In the genomic region with DNA sequence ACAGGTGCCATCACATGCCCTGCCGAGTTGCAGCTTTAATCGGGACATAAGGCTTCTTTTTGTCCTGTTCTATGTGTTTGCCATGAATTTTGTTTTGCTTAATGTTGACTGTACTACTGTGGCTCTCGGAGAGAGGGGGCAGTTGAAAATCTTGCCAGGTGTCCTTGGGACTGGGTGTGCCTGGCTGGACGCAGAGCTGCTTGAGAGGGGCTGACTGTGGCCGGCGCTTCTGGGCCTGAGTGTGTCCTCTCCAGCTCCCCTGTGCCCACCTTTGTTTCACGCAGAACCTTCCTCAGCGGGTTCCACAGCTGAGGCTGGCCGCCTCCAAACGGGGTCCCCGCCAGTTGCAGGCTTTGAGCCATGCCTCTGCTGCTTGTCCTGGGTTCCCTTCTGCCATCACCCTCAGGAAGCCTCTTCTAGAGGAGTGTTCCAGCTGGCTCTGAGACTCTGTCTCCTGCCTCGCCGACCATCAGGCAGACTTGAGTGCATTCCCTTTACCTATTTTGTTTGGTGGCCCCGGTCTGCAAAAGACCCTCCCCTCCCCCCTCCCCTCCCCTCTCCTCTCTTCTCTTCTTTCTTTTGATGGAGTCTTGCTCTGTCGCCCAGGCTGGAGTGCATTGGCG, we compare ENCODE assay signal across 2 cellular contexts.
TF ChIP-seq lines count a peak whose summit lies in the region.

No MANE protein-coding gene starts in this region.

TF ChIP-seq in K562, 482 proteins besides CTCF, POLR2A, EP300 and RAD21:
- TF ChIP-seq PCBP1 (IDR thresholded peaks at IDR 0.05; ENCODE audit: low read depth, low read length, poor library complexity, severe bottlenecking) (peak; percentile 93), NFIC (IDR thresholded peaks at IDR 0.05) (no peak)
- TF ChIP-seq, protein P1, sequence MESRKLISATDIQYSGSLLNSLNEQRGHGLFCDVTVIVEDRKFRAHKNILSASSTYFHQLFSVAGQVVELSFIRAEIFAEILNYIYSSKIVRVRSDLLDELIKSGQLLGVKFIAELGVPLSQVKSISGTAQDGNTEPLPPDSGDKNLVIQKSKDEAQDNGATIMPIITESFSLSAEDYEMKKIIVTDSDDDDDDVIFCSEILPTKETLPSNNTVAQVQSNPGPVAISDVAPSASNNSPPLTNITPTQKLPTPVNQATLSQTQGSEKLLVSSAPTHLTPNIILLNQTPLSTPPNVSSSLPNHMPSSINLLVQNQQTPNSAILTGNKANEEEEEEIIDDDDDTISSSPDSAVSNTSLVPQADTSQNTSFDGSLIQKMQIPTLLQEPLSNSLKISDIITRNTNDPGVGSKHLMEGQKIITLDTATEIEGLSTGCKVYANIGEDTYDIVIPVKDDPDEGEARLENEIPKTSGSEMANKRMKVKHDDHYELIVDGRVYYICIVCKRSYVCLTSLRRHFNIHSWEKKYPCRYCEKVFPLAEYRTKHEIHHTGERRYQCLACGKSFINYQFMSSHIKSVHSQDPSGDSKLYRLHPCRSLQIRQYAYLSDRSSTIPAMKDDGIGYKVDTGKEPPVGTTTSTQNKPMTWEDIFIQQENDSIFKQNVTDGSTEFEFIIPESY (CRISPR knock-in tag; IDR thresholded peaks at IDR 0.05): peak; percentile 40; the same call in 1 of the 2 replicates

TF ChIP-seq in GM23338, 12 proteins besides CTCF, POLR2A, EP300 and RAD21:
- TF ChIP-seq CREB1 (CRISPR knock-in tag; IDR thresholded peaks at IDR 0.05; ENCODE audit: low read depth) (no peak), NANOG (IDR thresholded peaks at IDR 0.05; ENCODE audit: borderline replicate concordance) (no peak), STAT1 (IDR thresholded peaks at IDR 0.05; ENCODE audit: unreplicated experiment) (no peak), EZH2phosphoT487 (IDR thresholded peaks at IDR 0.05; ENCODE audit: unreplicated experiment) (no peak), POLR2AphosphoS5 (IDR thresholded peaks at IDR 0.05; ENCODE audit: low read depth) (no peak), EZH2 (IDR thresholded peaks at IDR 0.05; ENCODE audit: low read depth, unreplicated experiment) (no peak), ZNF331 (CRISPR knock-in tag; IDR thresholded peaks at IDR 0.05; ENCODE audit: low read depth) (no peak), JUNB (IDR thresholded peaks at IDR 0.05; ENCODE audit: unreplicated experiment) (no peak), ZNF114 (CRISPR knock-in tag; IDR thresholded peaks at IDR 0.05) (no peak)
- TF ChIP-seq, protein P2, sequence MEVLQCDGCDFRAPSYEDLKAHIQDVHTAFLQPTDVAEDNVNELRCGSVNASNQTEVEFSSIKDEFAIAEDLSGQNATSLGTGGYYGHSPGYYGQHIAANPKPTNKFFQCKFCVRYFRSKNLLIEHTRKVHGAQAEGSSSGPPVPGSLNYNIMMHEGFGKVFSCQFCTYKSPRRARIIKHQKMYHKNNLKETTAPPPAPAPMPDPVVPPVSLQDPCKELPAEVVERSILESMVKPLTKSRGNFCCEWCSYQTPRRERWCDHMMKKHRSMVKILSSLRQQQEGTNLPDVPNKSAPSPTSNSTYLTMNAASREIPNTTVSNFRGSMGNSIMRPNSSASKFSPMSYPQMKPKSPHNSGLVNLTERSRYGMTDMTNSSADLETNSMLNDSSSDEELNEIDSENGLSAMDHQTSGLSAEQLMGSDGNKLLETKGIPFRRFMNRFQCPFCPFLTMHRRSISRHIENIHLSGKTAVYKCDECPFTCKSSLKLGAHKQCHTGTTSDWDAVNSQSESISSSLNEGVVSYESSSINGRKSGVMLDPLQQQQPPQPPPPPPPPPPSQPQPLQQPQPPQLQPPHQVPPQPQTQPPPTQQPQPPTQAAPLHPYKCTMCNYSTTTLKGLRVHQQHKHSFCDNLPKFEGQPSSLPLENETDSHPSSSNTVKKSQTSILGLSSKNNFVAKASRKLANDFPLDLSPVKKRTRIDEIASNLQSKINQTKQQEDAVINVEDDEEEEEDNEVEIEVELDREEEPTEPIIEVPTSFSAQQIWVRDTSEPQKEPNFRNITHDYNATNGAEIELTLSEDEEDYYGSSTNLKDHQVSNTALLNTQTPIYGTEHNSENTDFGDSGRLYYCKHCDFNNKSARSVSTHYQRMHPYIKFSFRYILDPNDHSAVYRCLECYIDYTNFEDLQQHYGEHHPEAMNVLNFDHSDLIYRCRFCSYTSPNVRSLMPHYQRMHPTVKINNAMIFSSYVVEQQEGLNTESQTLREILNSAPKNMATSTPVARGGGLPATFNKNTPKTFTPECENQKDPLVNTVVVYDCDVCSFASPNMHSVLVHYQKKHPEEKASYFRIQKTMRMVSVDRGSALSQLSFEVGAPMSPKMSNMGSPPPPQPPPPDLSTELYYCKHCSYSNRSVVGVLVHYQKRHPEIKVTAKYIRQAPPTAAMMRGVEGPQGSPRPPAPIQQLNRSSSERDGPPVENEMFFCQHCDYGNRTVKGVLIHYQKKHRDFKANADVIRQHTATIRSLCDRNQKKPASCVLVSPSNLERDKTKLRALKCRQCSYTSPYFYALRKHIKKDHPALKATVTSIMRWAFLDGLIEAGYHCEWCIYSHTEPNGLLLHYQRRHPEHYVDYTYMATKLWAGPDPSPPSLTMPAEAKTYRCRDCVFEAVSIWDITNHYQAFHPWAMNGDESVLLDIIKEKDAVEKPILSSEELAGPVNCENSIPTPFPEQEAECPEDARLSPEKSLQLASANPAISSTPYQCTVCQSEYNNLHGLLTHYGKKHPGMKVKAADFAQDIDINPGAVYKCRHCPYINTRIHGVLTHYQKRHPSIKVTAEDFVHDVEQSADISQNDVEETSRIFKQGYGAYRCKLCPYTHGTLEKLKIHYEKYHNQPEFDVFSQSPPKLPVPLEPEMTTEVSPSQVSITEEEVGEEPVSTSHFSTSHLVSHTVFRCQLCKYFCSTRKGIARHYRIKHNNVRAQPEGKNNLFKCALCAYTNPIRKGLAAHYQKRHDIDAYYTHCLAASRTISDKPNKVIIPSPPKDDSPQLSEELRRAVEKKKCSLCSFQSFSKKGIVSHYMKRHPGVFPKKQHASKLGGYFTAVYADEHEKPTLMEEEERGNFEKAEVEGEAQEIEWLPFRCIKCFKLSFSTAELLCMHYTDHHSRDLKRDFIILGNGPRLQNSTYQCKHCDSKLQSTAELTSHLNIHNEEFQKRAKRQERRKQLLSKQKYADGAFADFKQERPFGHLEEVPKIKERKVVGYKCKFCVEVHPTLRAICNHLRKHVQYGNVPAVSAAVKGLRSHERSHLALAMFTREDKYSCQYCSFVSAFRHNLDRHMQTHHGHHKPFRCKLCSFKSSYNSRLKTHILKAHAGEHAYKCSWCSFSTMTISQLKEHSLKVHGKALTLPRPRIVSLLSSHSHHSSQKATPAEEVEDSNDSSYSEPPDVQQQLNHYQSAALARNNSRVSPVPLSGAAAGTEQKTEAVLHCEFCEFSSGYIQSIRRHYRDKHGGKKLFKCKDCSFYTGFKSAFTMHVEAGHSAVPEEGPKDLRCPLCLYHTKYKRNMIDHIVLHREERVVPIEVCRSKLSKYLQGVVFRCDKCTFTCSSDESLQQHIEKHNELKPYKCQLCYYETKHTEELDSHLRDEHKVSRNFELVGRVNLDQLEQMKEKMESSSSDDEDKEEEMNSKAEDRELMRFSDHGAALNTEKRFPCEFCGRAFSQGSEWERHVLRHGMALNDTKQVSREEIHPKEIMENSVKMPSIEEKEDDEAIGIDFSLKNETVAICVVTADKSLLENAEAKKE (CRISPR knock-in tag; IDR thresholded peaks at IDR 0.05): no peak
- TF ChIP-seq, protein P3, sequence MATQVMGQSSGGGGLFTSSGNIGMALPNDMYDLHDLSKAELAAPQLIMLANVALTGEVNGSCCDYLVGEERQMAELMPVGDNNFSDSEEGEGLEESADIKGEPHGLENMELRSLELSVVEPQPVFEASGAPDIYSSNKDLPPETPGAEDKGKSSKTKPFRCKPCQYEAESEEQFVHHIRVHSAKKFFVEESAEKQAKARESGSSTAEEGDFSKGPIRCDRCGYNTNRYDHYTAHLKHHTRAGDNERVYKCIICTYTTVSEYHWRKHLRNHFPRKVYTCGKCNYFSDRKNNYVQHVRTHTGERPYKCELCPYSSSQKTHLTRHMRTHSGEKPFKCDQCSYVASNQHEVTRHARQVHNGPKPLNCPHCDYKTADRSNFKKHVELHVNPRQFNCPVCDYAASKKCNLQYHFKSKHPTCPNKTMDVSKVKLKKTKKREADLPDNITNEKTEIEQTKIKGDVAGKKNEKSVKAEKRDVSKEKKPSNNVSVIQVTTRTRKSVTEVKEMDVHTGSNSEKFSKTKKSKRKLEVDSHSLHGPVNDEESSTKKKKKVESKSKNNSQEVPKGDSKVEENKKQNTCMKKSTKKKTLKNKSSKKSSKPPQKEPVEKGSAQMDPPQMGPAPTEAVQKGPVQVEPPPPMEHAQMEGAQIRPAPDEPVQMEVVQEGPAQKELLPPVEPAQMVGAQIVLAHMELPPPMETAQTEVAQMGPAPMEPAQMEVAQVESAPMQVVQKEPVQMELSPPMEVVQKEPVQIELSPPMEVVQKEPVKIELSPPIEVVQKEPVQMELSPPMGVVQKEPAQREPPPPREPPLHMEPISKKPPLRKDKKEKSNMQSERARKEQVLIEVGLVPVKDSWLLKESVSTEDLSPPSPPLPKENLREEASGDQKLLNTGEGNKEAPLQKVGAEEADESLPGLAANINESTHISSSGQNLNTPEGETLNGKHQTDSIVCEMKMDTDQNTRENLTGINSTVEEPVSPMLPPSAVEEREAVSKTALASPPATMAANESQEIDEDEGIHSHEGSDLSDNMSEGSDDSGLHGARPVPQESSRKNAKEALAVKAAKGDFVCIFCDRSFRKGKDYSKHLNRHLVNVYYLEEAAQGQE (IDR thresholded peaks at IDR 0.05; ENCODE audit: unreplicated experiment): no peak
- TF ChIP-seq, protein P4, sequence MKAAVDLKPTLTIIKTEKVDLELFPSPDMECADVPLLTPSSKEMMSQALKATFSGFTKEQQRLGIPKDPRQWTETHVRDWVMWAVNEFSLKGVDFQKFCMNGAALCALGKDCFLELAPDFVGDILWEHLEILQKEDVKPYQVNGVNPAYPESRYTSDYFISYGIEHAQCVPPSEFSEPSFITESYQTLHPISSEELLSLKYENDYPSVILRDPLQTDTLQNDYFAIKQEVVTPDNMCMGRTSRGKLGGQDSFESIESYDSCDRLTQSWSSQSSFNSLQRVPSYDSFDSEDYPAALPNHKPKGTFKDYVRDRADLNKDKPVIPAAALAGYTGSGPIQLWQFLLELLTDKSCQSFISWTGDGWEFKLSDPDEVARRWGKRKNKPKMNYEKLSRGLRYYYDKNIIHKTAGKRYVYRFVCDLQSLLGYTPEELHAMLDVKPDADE (IDR thresholded peaks at IDR 0.05): no peak
